Comparison of ENCODE assay signal across 2 cellular contexts in the genomic region with DNA sequence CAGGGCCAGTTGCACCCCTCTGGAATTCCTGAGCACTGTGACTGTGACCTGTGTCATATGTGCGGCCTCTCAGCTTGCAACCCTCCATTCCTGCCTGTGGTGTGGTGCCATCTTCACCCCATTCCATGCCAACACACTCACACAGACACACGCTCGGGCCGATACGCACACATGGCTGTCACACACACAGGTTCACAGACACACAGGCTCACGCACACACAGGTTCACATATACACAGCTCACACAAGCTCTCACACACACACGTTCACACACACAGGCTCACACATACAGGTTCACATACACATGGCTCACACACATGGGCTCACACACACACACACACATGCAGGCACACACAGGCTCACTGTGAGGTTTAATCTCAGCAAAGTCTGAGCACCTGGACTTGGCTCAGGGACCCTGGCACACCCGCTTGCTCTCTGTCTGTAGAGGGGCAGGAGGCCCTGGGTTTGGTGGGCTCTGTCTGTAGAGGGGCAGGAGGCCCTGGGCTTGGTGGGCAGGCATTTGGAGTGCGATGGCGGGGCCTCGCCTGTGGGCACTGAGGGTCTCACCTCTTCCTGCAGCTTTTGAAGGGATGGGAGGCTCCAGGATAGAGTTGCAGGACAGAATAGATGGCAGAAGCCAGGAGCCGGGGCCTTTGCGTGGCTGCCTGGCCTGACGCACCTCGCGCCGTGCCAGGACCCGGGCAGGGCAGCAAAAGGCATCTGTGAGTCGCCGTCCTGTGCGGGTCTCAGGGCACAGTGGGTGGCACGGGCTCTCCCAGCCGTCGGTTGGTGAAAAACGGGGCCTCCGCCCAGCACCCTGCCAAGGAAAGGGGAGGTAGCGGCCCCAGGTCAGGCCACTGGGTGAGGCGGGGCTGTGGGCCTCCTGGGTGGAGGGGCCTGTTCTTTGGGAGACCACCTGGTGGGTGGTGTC.
A peak's percentile ranks its signal among the peaks of the same experiment; 100 is the strongest.
TF ChIP-seq lines count a peak whose summit lies in the region.

No MANE protein-coding gene starts in this region.

TF ChIP-seq in GM23338, 12 proteins besides CTCF, POLR2A, EP300 and RAD21 (continues in another document):
- TF ChIP-seq ZNF331 (CRISPR knock-in tag; IDR thresholded peaks at IDR 0.05; ENCODE audit: low read depth) (no peak), NANOG (IDR thresholded peaks at IDR 0.05; ENCODE audit: borderline replicate concordance) (no peak), EZH2 (IDR thresholded peaks at IDR 0.05; ENCODE audit: low read depth, unreplicated experiment) (no peak), JUNB (IDR thresholded peaks at IDR 0.05; ENCODE audit: unreplicated experiment) (no peak), POLR2AphosphoS5 (IDR thresholded peaks at IDR 0.05; ENCODE audit: low read depth) (no peak), STAT1 (IDR thresholded peaks at IDR 0.05; ENCODE audit: unreplicated experiment) (no peak), EZH2phosphoT487 (IDR thresholded peaks at IDR 0.05; ENCODE audit: unreplicated experiment) (no peak), ZNF114 (CRISPR knock-in tag; IDR thresholded peaks at IDR 0.05) (no peak)
- TF ChIP-seq, protein P1, sequence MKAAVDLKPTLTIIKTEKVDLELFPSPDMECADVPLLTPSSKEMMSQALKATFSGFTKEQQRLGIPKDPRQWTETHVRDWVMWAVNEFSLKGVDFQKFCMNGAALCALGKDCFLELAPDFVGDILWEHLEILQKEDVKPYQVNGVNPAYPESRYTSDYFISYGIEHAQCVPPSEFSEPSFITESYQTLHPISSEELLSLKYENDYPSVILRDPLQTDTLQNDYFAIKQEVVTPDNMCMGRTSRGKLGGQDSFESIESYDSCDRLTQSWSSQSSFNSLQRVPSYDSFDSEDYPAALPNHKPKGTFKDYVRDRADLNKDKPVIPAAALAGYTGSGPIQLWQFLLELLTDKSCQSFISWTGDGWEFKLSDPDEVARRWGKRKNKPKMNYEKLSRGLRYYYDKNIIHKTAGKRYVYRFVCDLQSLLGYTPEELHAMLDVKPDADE (IDR thresholded peaks at IDR 0.05) = no peak
- TF ChIP-seq, protein P2, sequence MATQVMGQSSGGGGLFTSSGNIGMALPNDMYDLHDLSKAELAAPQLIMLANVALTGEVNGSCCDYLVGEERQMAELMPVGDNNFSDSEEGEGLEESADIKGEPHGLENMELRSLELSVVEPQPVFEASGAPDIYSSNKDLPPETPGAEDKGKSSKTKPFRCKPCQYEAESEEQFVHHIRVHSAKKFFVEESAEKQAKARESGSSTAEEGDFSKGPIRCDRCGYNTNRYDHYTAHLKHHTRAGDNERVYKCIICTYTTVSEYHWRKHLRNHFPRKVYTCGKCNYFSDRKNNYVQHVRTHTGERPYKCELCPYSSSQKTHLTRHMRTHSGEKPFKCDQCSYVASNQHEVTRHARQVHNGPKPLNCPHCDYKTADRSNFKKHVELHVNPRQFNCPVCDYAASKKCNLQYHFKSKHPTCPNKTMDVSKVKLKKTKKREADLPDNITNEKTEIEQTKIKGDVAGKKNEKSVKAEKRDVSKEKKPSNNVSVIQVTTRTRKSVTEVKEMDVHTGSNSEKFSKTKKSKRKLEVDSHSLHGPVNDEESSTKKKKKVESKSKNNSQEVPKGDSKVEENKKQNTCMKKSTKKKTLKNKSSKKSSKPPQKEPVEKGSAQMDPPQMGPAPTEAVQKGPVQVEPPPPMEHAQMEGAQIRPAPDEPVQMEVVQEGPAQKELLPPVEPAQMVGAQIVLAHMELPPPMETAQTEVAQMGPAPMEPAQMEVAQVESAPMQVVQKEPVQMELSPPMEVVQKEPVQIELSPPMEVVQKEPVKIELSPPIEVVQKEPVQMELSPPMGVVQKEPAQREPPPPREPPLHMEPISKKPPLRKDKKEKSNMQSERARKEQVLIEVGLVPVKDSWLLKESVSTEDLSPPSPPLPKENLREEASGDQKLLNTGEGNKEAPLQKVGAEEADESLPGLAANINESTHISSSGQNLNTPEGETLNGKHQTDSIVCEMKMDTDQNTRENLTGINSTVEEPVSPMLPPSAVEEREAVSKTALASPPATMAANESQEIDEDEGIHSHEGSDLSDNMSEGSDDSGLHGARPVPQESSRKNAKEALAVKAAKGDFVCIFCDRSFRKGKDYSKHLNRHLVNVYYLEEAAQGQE (IDR thresholded peaks at IDR 0.05; ENCODE audit: unreplicated experiment) = no peak

TF ChIP-seq in K562, 482 proteins besides CTCF, POLR2A, EP300 and RAD21:
- TF ChIP-seq ZNF445 (CRISPR knock-in tag; IDR thresholded peaks at IDR 0.05; ENCODE audit: low read depth) (no peak), ZNF699 (CRISPR knock-in tag; IDR thresholded peaks at IDR 0.05; ENCODE audit: insufficient replicate concordance) (no peak), ZNF124 (CRISPR knock-in tag; IDR thresholded peaks at IDR 0.05) (0 out of 2 replicates have a peak, but pooled peaks have one; percentile 74)
- TF ChIP-seq, protein P3, sequence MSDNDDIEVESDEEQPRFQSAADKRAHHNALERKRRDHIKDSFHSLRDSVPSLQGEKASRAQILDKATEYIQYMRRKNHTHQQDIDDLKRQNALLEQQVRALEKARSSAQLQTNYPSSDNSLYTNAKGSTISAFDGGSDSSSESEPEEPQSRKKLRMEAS (CRISPR knock-in tag; IDR thresholded peaks at IDR 0.05) = peak; percentile 30; the same call in 1 of the 2 replicates
